ENCODE assay signal across 1 cellular context in the genomic region with DNA sequence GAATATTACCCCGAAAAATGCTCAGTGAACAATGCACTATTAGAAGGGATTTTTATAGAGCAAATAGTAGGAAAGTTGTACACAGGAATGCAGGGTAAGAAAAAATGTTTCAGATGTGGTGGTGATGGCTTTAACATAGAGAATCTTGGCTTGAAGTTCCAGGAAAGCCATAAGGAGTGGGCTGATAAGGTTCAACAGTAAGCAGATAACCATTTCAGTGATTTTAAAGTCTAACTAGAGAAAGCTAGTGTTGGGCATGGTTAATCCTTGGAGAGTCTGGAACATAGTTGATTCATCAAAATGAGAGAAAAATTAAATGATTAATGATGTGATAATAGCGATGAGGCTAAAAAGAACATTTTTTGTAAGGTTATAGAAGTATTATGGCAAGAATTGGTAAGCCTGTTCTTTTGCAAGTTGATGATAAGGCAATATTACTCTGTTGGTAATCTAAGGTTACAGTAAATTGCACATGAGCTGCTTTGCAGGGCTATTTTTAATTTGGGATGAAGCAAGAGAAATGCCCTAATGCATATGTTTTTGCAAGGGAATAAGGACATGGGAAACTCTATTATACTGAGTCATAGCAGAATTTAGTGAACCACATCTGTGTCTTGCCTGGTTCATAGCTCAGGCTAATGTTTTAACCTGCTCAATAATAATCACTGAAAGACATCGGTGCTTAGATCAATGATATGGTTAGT.
TF ChIP-seq lines count a peak whose summit lies in the region.

No MANE protein-coding gene starts in this region.

TF ChIP-seq in K562, 482 proteins besides CTCF, POLR2A, EP300 and RAD21 (continued from another document):
- TF ChIP-seq, protein P1, sequence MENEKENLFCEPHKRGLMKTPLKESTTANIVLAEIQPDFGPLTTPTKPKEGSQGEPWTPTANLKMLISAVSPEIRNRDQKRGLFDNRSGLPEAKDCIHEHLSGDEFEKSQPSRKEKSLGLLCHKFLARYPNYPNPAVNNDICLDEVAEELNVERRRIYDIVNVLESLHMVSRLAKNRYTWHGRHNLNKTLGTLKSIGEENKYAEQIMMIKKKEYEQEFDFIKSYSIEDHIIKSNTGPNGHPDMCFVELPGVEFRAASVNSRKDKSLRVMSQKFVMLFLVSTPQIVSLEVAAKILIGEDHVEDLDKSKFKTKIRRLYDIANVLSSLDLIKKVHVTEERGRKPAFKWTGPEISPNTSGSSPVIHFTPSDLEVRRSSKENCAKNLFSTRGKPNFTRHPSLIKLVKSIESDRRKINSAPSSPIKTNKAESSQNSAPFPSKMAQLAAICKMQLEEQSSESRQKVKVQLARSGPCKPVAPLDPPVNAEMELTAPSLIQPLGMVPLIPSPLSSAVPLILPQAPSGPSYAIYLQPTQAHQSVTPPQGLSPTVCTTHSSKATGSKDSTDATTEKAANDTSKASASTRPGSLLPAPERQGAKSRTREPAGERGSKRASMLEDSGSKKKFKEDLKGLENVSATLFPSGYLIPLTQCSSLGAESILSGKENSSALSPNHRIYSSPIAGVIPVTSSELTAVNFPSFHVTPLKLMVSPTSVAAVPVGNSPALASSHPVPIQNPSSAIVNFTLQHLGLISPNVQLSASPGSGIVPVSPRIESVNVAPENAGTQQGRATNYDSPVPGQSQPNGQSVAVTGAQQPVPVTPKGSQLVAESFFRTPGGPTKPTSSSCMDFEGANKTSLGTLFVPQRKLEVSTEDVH (IDR thresholded peaks at IDR 0.05; ENCODE audit: low read depth, partially characterized antibody): no peak
